In the genomic region with DNA sequence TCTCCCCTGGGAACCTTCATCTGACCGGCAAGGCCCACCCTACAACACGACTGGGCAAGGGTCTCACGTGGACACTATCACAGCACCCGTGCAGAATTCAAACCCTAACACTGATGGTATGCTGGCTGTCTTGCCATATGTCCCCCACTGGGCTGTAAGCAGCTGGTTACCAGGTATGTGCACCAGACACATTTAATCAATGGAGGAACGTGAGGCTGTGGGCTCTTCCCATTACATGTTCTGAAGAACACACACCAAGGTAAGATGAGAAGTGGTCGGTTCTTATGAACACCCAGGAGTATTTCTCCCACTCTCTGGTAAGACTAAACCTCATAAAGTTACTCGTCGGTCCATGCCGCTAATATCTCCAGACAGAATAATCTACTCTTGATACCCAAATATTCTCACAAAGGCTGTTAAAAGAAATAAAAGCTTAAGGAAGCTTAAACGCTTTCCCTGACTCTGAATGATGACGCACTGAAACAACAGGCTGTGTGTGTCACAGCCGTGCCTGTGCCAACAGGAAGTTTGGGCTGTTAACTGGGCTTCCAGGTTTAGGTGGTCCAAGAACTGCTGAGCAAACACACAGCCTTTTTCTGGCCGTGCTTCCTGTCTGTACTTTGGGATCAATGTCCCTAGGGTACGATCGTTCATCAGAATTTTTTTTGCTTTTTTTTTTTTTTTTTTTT, we compare ENCODE assay signal across 1 cellular context.
TF ChIP-seq lines count a peak whose summit lies in the region.

No MANE protein-coding gene starts in this region.

TF ChIP-seq in GM12878, 131 proteins besides CTCF, POLR2A, EP300 and RAD21 (continued from another document):
- TF ChIP-seq, protein P1, sequence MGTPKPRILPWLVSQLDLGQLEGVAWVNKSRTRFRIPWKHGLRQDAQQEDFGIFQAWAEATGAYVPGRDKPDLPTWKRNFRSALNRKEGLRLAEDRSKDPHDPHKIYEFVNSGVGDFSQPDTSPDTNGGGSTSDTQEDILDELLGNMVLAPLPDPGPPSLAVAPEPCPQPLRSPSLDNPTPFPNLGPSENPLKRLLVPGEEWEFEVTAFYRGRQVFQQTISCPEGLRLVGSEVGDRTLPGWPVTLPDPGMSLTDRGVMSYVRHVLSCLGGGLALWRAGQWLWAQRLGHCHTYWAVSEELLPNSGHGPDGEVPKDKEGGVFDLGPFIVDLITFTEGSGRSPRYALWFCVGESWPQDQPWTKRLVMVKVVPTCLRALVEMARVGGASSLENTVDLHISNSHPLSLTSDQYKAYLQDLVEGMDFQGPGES (IDR thresholded peaks at IDR 0.05), result no peak
- TF ChIP-seq CREB1 (IDR thresholded peaks at IDR 0.05; ENCODE audit: low read depth), result no peak
- TF ChIP-seq KDM1A (IDR thresholded peaks at IDR 0.05; ENCODE audit: borderline replicate concordance), result no peak
- TF ChIP-seq, protein P2, sequence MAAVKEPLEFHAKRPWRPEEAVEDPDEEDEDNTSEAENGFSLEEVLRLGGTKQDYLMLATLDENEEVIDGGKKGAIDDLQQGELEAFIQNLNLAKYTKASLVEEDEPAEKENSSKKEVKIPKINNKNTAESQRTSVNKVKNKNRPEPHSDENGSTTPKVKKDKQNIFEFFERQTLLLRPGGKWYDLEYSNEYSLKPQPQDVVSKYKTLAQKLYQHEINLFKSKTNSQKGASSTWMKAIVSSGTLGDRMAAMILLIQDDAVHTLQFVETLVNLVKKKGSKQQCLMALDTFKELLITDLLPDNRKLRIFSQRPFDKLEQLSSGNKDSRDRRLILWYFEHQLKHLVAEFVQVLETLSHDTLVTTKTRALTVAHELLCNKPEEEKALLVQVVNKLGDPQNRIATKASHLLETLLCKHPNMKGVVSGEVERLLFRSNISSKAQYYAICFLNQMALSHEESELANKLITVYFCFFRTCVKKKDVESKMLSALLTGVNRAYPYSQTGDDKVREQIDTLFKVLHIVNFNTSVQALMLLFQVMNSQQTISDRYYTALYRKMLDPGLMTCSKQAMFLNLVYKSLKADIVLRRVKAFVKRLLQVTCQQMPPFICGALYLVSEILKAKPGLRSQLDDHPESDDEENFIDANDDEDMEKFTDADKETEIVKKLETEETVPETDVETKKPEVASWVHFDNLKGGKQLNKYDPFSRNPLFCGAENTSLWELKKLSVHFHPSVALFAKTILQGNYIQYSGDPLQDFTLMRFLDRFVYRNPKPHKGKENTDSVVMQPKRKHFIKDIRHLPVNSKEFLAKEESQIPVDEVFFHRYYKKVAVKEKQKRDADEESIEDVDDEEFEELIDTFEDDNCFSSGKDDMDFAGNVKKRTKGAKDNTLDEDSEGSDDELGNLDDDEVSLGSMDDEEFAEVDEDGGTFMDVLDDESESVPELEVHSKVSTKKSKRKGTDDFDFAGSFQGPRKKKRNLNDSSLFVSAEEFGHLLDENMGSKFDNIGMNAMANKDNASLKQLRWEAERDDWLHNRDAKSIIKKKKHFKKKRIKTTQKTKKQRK (IDR thresholded peaks at IDR 0.05; ENCODE audit: low read depth, low read length), result no peak
- TF ChIP-seq EGR1 (IDR thresholded peaks at IDR 0.05; ENCODE audit: borderline replicate concordance in 1 of 2, low read depth in 2 of 2, low read length in 2 of 2), result no peak
